In the genomic region with DNA sequence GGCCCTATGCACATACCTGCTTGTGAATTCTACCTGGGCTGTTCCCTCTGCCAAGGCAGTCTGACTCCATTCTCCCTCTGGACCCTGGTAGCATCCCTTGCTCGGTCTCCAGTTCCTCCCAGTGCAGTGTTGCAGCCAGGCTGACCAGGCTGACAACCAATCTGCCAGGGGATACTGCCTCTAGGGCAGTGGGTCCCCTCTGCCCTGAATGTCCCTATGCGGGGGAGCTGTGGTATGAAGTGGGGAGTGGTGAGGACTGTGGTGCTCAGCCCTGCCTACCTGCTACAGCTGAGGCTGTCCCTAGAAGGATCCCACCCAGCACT, we compare ENCODE assay signal across 24 cellular contexts. TPM values are rescaled to one million over a fixed set of nuclear protein-coding genes. Genes with fewer than 3 reads are reported as not detected.
"Had no signal": no experiment of that assay in that cellular context is flagged by ENCODE, and none has a peak within 500 bp of the region (broad histone marks: within the 10 kb centered on the region; RNA-seq: fewer than 3 reads in every experiment).

No MANE protein-coding gene starts in this region.

- H3K27ac Mint-ChIP-seq: activated CD4-positive, alpha-beta memory T cell treated with anti-CD3 and anti-CD28 coated beads for 36 hours; activated naive CD8-positive, alpha-beta T cell treated with anti-CD3 and anti-CD28 coated beads, Interleukin-2, amount 10 ng/mL, durations not matched to agents 7 days and 5 days; activated T-helper 2 cell treated with anti-CD3 and anti-CD28 coated beads, Interferon-gamma antibody, Interleukin-2, Interleukin-4, amounts not matched to agents 10 μg/mL and 5 μg/mL and 100 μg/mL, durations not matched to agents 14 hours and 24 hours and 36 hours; immature natural killer cell; T-helper 2 cell treated with Interferon-gamma antibody and Interleukin-4, amounts not matched to agents 5 μg/mL and 100 μg/mL, for 36 hours had no signal

- H3K4me3 Mint-ChIP-seq: activated CD4-positive, alpha-beta memory T cell treated with anti-CD3 and anti-CD28 coated beads for 36 hours; activated naive CD8-positive, alpha-beta T cell treated with anti-CD3 and anti-CD28 coated beads, Interleukin-2, amount 10 ng/mL, durations not matched to agents 7 days and 5 days; immature natural killer cell; T-helper 2 cell treated with Interferon-gamma antibody and Interleukin-4, amounts not matched to agents 5 μg/mL and 100 μg/mL, for 36 hours had no signal

- H3K36me3 Mint-ChIP-seq: activated CD4-positive, alpha-beta memory T cell treated with anti-CD3 and anti-CD28 coated beads for 36 hours; activated naive CD8-positive, alpha-beta T cell treated with anti-CD3 and anti-CD28 coated beads, Interleukin-2, amount 10 ng/mL, durations not matched to agents 7 days and 5 days; immature natural killer cell had no signal

- ATAC-seq: gastroesophageal sphincter; heart left ventricle; left ventricle myocardium superior; naive thymus-derived CD8-positive, alpha-beta T cell had no signal

- H3K4me3 ChIP-seq: esophagus muscularis mucosa, gastroesophageal sphincter, heart left ventricle, sigmoid colon, tibial nerve had no signal

- H3K4me1 ChIP-seq: esophagus muscularis mucosa, gastroesophageal sphincter, heart left ventricle, parathyroid adenoma, sigmoid colon had no signal

- H2AFZ ChIP-seq: parathyroid adenoma had no signal

- H3K9me3 Mint-ChIP-seq: activated naive CD8-positive, alpha-beta T cell treated with anti-CD3 and anti-CD28 coated beads, Interleukin-2, amount 10 ng/mL, durations not matched to agents 7 days and 5 days; T-helper 2 cell treated with Interferon-gamma antibody and Interleukin-4, amounts not matched to agents 5 μg/mL and 100 μg/mL, for 36 hours had no signal

- H3K9me3 ChIP-seq: esophagus muscularis mucosa, gastroesophageal sphincter, neutrophil, sigmoid colon had no signal

- H3K27me3 ChIP-seq: brain microvascular endothelial cell, heart left ventricle, tibial nerve had no signal

- H3K9ac ChIP-seq: parathyroid adenoma had no signal

- FAIRE-seq: TTC549 had no signal

- H3K36me3 ChIP-seq: brain microvascular endothelial cell, esophagus muscularis mucosa, gastroesophageal sphincter, heart left ventricle, neutrophil, sigmoid colon, tibial nerve had no signal

- H3K4me1 Mint-ChIP-seq: immature natural killer cell had no signal

- DNase-seq: activated CD4-positive, alpha-beta memory T cell treated with anti-CD3 and anti-CD28 coated beads for 36 hours; activated naive CD4-positive, alpha-beta T cell treated with Interleukin-2 at 50 U/mL for 16 hours; activated naive CD8-positive, alpha-beta T cell treated with anti-CD3 and anti-CD28 coated beads, Interleukin-2, amount 10 ng/mL, durations not matched to agents 7 days and 5 days; amygdala; brain microvascular endothelial cell; effector CD4-positive, alpha-beta T cell; heart left ventricle; immature natural killer cell; left ventricle myocardium superior; mesendoderm; naive thymus-derived CD8-positive, alpha-beta T cell; sigmoid colon; stimulated activated CD4-positive, alpha-beta T cell treated with anti-CD3 and anti-CD28 coated beads, Interleukin-1b, Interleukin-23, amount 100 ng/mL, for 48 hours; stimulated activated CD8-positive, alpha-beta memory T cell treated with anti-CD3 and anti-CD28 coated beads, Interleukin-4, amount 100 ng/mL, for 48 hours; stimulated activated naive CD4-positive, alpha-beta T cell; substantia nigra had no signal

- H3K79me2 ChIP-seq: parathyroid adenoma had no signal

- H3K27ac ChIP-seq: brain microvascular endothelial cell, esophagus muscularis mucosa, gastroesophageal sphincter, heart left ventricle, neutrophil, parathyroid adenoma, sigmoid colon, tibial nerve had no signal

RNA-seq across cellular contexts. Expression of a gene that starts 48.0 kb away (rescaled TPM):
- total RNA-seq: naive thymus-derived CD8-positive, alpha-beta T cell had no signal
